In genomic region chr7:99504603-99505323, GRCh38 we compare ENCODE assay signal across 1 cellular context.
TF ChIP-seq lines count a peak whose summit lies in the region.

Gene ZKSCAN5, plus strand, starts transcription at chr7:99504662. Its CDS starts 1,383 bp downstream, at chr7:99506045.

TF ChIP-seq in HepG2, 621 proteins besides CTCF, POLR2A, EP300 and RAD21 (continued from another document and continues in another):
- TF ChIP-seq ZXDC (CRISPR knock-in tag; IDR thresholded peaks at IDR 0.05) (no peak), FOXM1 (CRISPR knock-in tag; IDR thresholded peaks at IDR 0.05) (no peak), KLF6 (CRISPR knock-in tag; IDR thresholded peaks at IDR 0.05) (no peak), ZC3H4 (CRISPR knock-in tag; IDR thresholded peaks at IDR 0.05; ENCODE audit: borderline replicate concordance) (no peak), ZNF234 (CRISPR knock-in tag; conservative IDR thresholded peaks at IDR 0.05) (no peak; the same call in 1 of the 2 replicates), SMAD1 (CRISPR knock-in tag; IDR thresholded peaks at IDR 0.05; ENCODE audit: borderline replicate concordance, low read depth) (0 out of 2 replicates have a peak, but pooled peaks have one; percentile 26), GZF1 (CRISPR knock-in tag; IDR thresholded peaks at IDR 0.05) (no peak), IKZF4 (CRISPR knock-in tag; IDR thresholded peaks at IDR 0.05; ENCODE audit: borderline replicate concordance, low read depth, not compliant biosample characterization) (no peak), PHB2 (IDR thresholded peaks at IDR 0.05; ENCODE audit: partially characterized antibody) (no peak), ELF4 (CRISPR knock-in tag; IDR thresholded peaks at IDR 0.05; ENCODE audit: borderline replicate concordance) (peak; percentile 60; the same call in 1 of the 2 replicates), MZF1 (CRISPR knock-in tag; IDR thresholded peaks at IDR 0.05; ENCODE audit: borderline replicate concordance) (no peak), ISL2 (CRISPR knock-in tag; IDR thresholded peaks at IDR 0.05) (no peak; the same call in 1 of the 2 replicates), ZNF674 (CRISPR knock-in tag; IDR thresholded peaks at IDR 0.05; ENCODE audit: low read depth) (no peak), ZNF776 (CRISPR knock-in tag; IDR thresholded peaks at IDR 0.05) (peak; percentile 74; the same call in 1 of the 2 replicates), RBM22 (optimal IDR thresholded peaks at IDR 0.05; ENCODE audit: low read length) (no peak), TFDP1 (CRISPR knock-in tag; IDR thresholded peaks at IDR 0.05; ENCODE audit: borderline replicate concordance) (0 out of 2 replicates have a peak, but pooled peaks have one; percentile 36), ZNF260 (CRISPR knock-in tag; IDR thresholded peaks at IDR 0.05; ENCODE audit: borderline replicate concordance, low read depth) (no peak), ZBTB38 (CRISPR knock-in tag; IDR thresholded peaks at IDR 0.05) (no peak; the same call in none of the 2 replicates), PAF1 (CRISPR knock-in tag; IDR thresholded peaks at IDR 0.05) (no peak), ZNF713 (CRISPR knock-in tag; IDR thresholded peaks at IDR 0.05) (no peak), FOXA1 (IDR thresholded peaks at IDR 0.05) (no peak), FOXA1 (CRISPR knock-in tag; IDR thresholded peaks at IDR 0.05) (no peak), ZNF263 (CRISPR knock-in tag; IDR thresholded peaks at IDR 0.05) (no peak), HCFC1 (IDR thresholded peaks at IDR 0.05; ENCODE audit: low read depth, low read length) (peak; percentile 89), ZSCAN20 (CRISPR knock-in tag; IDR thresholded peaks at IDR 0.05; ENCODE audit: borderline replicate concordance) (no peak), ETS1 (CRISPR knock-in tag; IDR thresholded peaks at IDR 0.05) (no peak), USF2 (IDR thresholded peaks at IDR 0.05; ENCODE audit: low read depth, low read length) (no peak), USF2 (CRISPR knock-in tag; IDR thresholded peaks at IDR 0.05; ENCODE audit: borderline replicate concordance) (no peak), AKAP8 (CRISPR knock-in tag; IDR thresholded peaks at IDR 0.05) (0 out of 2 replicates have a peak, but pooled peaks have one; percentile 62), ZNF775 (CRISPR knock-in tag; IDR thresholded peaks at IDR 0.05; ENCODE audit: borderline replicate concordance) (no peak), ZNF563 (CRISPR knock-in tag; IDR thresholded peaks at IDR 0.05) (peak; percentile 38; the same call in 1 of the 2 replicates), ZIK1 (CRISPR knock-in tag; IDR thresholded peaks at IDR 0.05; ENCODE audit: borderline replicate concordance, low read depth) (no peak), KAT8 (CRISPR knock-in tag; IDR thresholded peaks at IDR 0.05) (peak; percentile 83), ZBTB49 (CRISPR knock-in tag; IDR thresholded peaks at IDR 0.05; ENCODE audit: borderline replicate concordance) (peak; percentile 32; the same call in 1 of the 2 replicates), CHCHD3 (CRISPR knock-in tag; IDR thresholded peaks at IDR 0.05) (0 out of 2 replicates have a peak, but pooled peaks have one; percentile 57), ZHX2 (IDR thresholded peaks at IDR 0.05; ENCODE audit: low read depth) (peak; percentile 78), ZHX2 (CRISPR knock-in tag; IDR thresholded peaks at IDR 0.05; ENCODE audit: borderline replicate concordance) (no peak), E2F2 (CRISPR knock-in tag; IDR thresholded peaks at IDR 0.05; ENCODE audit: borderline replicate concordance) (no peak), ZNF432 (CRISPR knock-in tag; IDR thresholded peaks at IDR 0.05; ENCODE audit: borderline replicate concordance) (no peak), STAT5B (CRISPR knock-in tag; IDR thresholded peaks at IDR 0.05) (no peak), CBX2 (IDR thresholded peaks at IDR 0.05; ENCODE audit: low read depth, low read length) (no peak), CBX2 (CRISPR knock-in tag; IDR thresholded peaks at IDR 0.05; ENCODE audit: low read depth) (no peak), DR1 (CRISPR knock-in tag; IDR thresholded peaks at IDR 0.05) (peak; percentile 56; the same call in 1 of the 2 replicates), GFI1 (CRISPR knock-in tag; IDR thresholded peaks at IDR 0.05; ENCODE audit: borderline replicate concordance) (no peak), ZNF460 (CRISPR knock-in tag; IDR thresholded peaks at IDR 0.05; ENCODE audit: borderline replicate concordance) (no peak; the same call in 1 of the 2 replicates), TOE1 (CRISPR knock-in tag; IDR thresholded peaks at IDR 0.05) (no peak), FOXA3 (CRISPR knock-in tag; IDR thresholded peaks at IDR 0.05) (peak; percentile 27; the same call in 1 of the 2 replicates), MED8 (CRISPR knock-in tag; IDR thresholded peaks at IDR 0.05; ENCODE audit: insufficient replicate concordance) (no peak)
